ENCODE assay signal across 20 cellular contexts in genomic region chr17:81808778-81809555, GRCh38. TPM values are rescaled to one million over a fixed set of nuclear protein-coding genes. Genes with fewer than 3 reads are reported as not detected.
A peak's percentile ranks its signal among the peaks of the same experiment; 100 is the strongest.
DNase-seq lines count a peak whose midpoint lies in the region; ATAC-seq and TF ChIP-seq lines count a peak whose summit lies in the region.
"Had no signal": no experiment of that assay in that cellular context is flagged by ENCODE, and none has a peak within 500 bp of the region (broad histone marks: within the 10 kb centered on the region; RNA-seq: fewer than 3 reads in every experiment).

No MANE protein-coding gene starts in this region.

- H3K27ac ChIP-seq in RWPE2 (ENCODE audit: poor library complexity, severe bottlenecking): no peak overlapping the region
- H3K27ac ChIP-seq: HL-60 had no signal

- peak; percentile 32 for TF ChIP-seq CTCF in GM13977 (IDR thresholded peaks at IDR 0.05; ENCODE audit: extremely low read depth, insufficient read depth, missing control alignments)
- TF ChIP-seq CTCF in RWPE2 (IDR thresholded peaks at IDR 0.05; ENCODE audit: poor library complexity, severe bottlenecking): no peak
- TF ChIP-seq CTCF in glutamatergic neuron (IDR thresholded peaks at IDR 0.05; ENCODE audit: partially characterized antibody, unreplicated experiment): no peak

- peak overlapping the region; percentile 74 for H3K4me3 Mint-ChIP-seq in glutamatergic neuron (ENCODE audit: unreplicated experiment)
- H3K4me3 Mint-ChIP-seq: stimulated activated naive CD8-positive, alpha-beta T cell treated with anti-CD3 and anti-CD28 coated beads, Interleukin-15, Interleukin-2, amounts not matched to agents 100 ng/mL and 50 ng/mL, for 24 hours had no signal

- H3K27me3 Mint-ChIP-seq in glutamatergic neuron (ENCODE audit: unreplicated experiment): peaks cover 10% of the 10 kb centered on the region

- no peaks in the 10 kb centered on the region for H3K36me3 ChIP-seq in RWPE2 (ENCODE audit: low read depth)

- H3K36me3 Mint-ChIP-seq in glutamatergic neuron (ENCODE audit: unreplicated experiment): peaks cover 8% of the 10 kb centered on the region
- H3K36me3 Mint-ChIP-seq: CD4-positive, alpha-beta memory T cell had no signal

- no peaks in the 10 kb centered on the region for H3K4me1 ChIP-seq in RWPE2 (ENCODE audit: insufficient read depth, poor library complexity, severe bottlenecking)

- peak overlapping the region; percentile 97 for H3K27ac Mint-ChIP-seq in glutamatergic neuron (ENCODE audit: unreplicated experiment)
- H3K27ac Mint-ChIP-seq: stimulated activated naive CD8-positive, alpha-beta T cell treated with anti-CD3 and anti-CD28 coated beads, Interleukin-15, Interleukin-2, amounts not matched to agents 100 ng/mL and 50 ng/mL, for 24 hours had no signal

- ATAC-seq in RWPE2 (ENCODE audit: low read depth): peak; percentile 31; the same call in 1 of the 3 replicates
- ATAC-seq in GM21825 (IDR thresholded peaks at IDR 0.05; ENCODE audit: unreplicated experiment): no peak

- DNase-seq in DMS 273 (lab: John Stamatoyannopoulos, UW; ENCODE audit: unreplicated experiment): peak; percentile 39
- DNase-seq in DMS 273 treated with DMSO at 0.1 percent for 48 hours (lab: John Stamatoyannopoulos, UW): no peak
- no peak for DNase-seq in GM13977 (ENCODE audit: low spot score)
- peak; percentile 59 for DNase-seq in RWPE2 (ENCODE audit: low spot score)
- no peak for DNase-seq in glutamatergic neuron
- DNase-seq in NCI-H774 (lab: John Stamatoyannopoulos, UW): no peak
- no peak for DNase-seq in stimulated activated CD4-positive, alpha-beta T cell treated with anti-CD3 and anti-CD28 coated beads, Interleukin-4, amount 100 ng/mL, for 1 hour
- DNase-seq: 8988T; activated CD4-positive, CD25-positive, alpha-beta regulatory T cell treated with anti-CD3 and anti-CD28 coated beads, Interleukin-2, amount 50 U/mL, for 72 hours; activated T-cell treated with anti-CD3 and anti-CD28 coated beads, Interleukin-2, amount 50 U/mL, for 1 hour; mesendoderm; NCI-H2107; nucleus accumbens had no signal

- peaks cover 7% of the 10 kb centered on the region for H3K4me1 Mint-ChIP-seq in glutamatergic neuron (ENCODE audit: low read depth, unreplicated experiment)
- H3K4me1 Mint-ChIP-seq: CD4-positive, alpha-beta memory T cell had no signal

- peaks cover 9% of the 10 kb centered on the region for H3K9me3 Mint-ChIP-seq in glutamatergic neuron (ENCODE audit: unreplicated experiment)
- H3K9me3 Mint-ChIP-seq: CD4-positive, alpha-beta memory T cell; stimulated activated naive CD8-positive, alpha-beta T cell treated with anti-CD3 and anti-CD28 coated beads, Interleukin-15, Interleukin-2, amounts not matched to agents 100 ng/mL and 50 ng/mL, for 24 hours had no signal

- H3K4me3 ChIP-seq in RWPE2 (ENCODE audit: severe bottlenecking): no peak overlapping the region

- in situ Hi-C loops in GM13977 (cut with MboI; ENCODE audit: low pct_unique_long_range_greater_than_20kb, low sequenced_read_pairs, unreplicated experiment): no loop called here

- peaks cover 43% of the 10 kb centered on the region for H3K27me3 ChIP-seq in RWPE2 (ENCODE audit: insufficient read depth, poor library complexity, severe bottlenecking)

- no peaks in the 10 kb centered on the region for H3K9me3 ChIP-seq in RWPE2 (ENCODE audit: severe bottlenecking)

RNA-seq across cellular contexts. Expression of gene GCGR, which starts 5.0 kb away (rescaled TPM):
- total RNA-seq in glutamatergic neuron (ENCODE audit: unreplicated experiment): 6.7 TPM
- total RNA-seq: CD4-positive, alpha-beta memory T cell; glomerular endothelial cell; skeletal muscle tissue; urinary bladder had no signal

RNA-seq across cellular contexts. Expression of gene MCRIP1, which starts 24.1 kb away (rescaled TPM):
- total RNA-seq in glutamatergic neuron (ENCODE audit: unreplicated experiment): 218 TPM

RNA-seq across cellular contexts. Expression of gene PPP1R27, which starts 25.9 kb away (rescaled TPM):
- total RNA-seq in glutamatergic neuron (ENCODE audit: unreplicated experiment): 0.81 TPM
- total RNA-seq: CD4-positive, alpha-beta memory T cell; glomerular endothelial cell; urinary bladder had no signal

RNA-seq across cellular contexts. Expression of gene P4HB, which starts 51.4 kb away (rescaled TPM):
- total RNA-seq in glutamatergic neuron (ENCODE audit: unreplicated experiment): 259 TPM

Comparison
In these comparisons a context has a peak if more than half of its experiments do, and no peak if none do; other contexts are left out.
1. DNase-seq: peak in DMS 273 (single experiment) and RWPE2 (single experiment); none in DMS 273 treated with DMSO at 0.1 percent for 48 hours (single experiment), GM13977 (single experiment), glutamatergic neuron (single experiment), NCI-H774 (single experiment) and stimulated activated CD4-positive, alpha-beta T cell treated with anti-CD3 and anti-CD28 coated beads, Interleukin-4, amount 100 ng/mL, for 1 hour (single experiment).